16 cellular contexts compared by ENCODE assay signal in the genomic region with DNA sequence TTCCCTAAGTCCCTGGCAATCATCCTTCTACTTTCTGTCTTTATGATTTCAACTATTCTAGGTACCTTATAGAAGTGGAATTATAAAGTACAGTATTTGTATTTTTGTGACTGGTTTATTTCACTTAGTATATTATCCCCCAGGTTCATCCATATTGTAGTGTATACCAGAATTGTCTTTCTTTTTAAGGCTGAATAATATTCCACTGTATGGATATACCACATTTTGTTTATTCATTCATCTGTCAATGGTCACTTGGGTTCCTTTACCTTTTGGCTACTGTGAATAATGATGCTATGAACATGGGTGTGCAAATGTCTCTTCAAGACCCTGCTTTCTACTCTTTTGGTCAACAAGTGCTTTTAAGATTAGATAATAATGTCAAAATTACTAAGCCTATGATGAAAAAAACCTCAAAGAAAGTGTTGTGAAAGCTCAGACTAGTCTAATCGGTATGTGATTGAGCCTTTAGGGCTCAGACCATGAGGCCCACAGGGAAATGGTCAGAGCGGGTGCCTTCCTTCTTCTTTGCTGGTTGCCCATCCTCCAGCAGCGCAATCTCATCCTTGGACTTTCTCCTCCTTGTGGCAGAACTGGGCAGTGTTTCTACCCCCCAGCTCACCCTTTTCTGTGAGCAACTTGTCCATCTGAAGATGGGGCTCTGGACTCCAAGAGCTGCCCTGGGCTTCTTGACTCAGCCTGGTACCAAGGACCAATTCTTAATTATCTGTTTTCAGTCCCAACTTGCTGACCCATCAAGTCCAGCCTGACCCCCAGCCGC.
DNase-seq lines count a peak whose midpoint lies in the region; ATAC-seq, FAIRE-seq and TF ChIP-seq lines count a peak whose summit lies in the region.
"Had no signal": no experiment of that assay in that cellular context is flagged by ENCODE, and none has a peak within 500 bp of the region (broad histone marks: within the 10 kb centered on the region; RNA-seq: fewer than 3 reads in every experiment).

No MANE protein-coding gene starts in this region.

- H3K36me3 ChIP-seq in HepG2 (replicated peaks in 1 of 2; ENCODE audit: control insufficient read depth in 1 of 2, insufficient read depth in 2 of 2, low read length in 2 of 2) (no peaks in the 10 kb centered on the region), right lobe of liver (no peaks in the 10 kb centered on the region), thyroid gland (no peaks in the 10 kb centered on the region)
- H3K36me3 ChIP-seq: colonic mucosa had no signal

- H3K9ac ChIP-seq in HepG2 (ENCODE audit: insufficient read depth, low read depth, low read length), result no peak overlapping the region

- H3K79me2 ChIP-seq in HepG2 (ENCODE audit: insufficient read depth, low read length), result no peaks in the 10 kb centered on the region

- no peaks in the 10 kb centered on the region for H4K20me1 ChIP-seq in HepG2 (ENCODE audit: insufficient read depth, low read length)

- WGBS in HepG2 (ENCODE audit: low lambda C conversion rate), result 23% methylated on average over 4 of the region's 4 CpGs
- 77% methylated on average over 3 of the region's 4 CpGs for WGBS in right lobe of liver (ENCODE audit: insufficient coverage, low coverage, low lambda C conversion rate, missing lambda C conversion rate)
- WGBS in thyroid gland, 2 donors, result 93 to 95% methylated on average over 4 of the region's 4 CpGs

- peak; percentile 42 for TF ChIP-seq CTCF in HepG2 (CRISPR knock-in tag; IDR thresholded peaks at IDR 0.05)
- TF ChIP-seq CTCF in right lobe of liver (IDR thresholded peaks at IDR 0.05), result no peak
- TF ChIP-seq CTCF in thyroid gland (IDR thresholded peaks at IDR 0.05), result no peak

- no peak overlapping the region for H2AFZ ChIP-seq in HepG2 (ENCODE audit: low read length)

- CTCF ChIA-PET in HepG2 (lab: Yijun Ruan, JAX; ENCODE audit: low intra/inter-chr PET ratio, low total read pairs), result interaction anchor here (0.7 to 1.4 kb wide), 2 partner anchors 262 to 985 kb away, joined by 3 to 4 read pairs; no protein-coding TSS in a partner anchor

- in situ Hi-C loops in HepG2 (cut with HindIII; ENCODE audit: extremely low pct_ligation_motif_present, low pct_unique_long_range_greater_than_20kb), result no loop called here

- TF ChIP-seq POLR2A in HepG2 (IDR thresholded peaks at IDR 0.05; ENCODE audit: insufficient read depth in 1 of 2, low read depth in 2 of 2, low read length in 2 of 2) (no peak), right lobe of liver (IDR thresholded peaks at IDR 0.05) (no peak), thyroid gland (IDR thresholded peaks at IDR 0.05) (no peak)

- H3K27ac ChIP-seq in HepG2 (ENCODE audit: extremely low read length, insufficient read depth, low read length) (no peak overlapping the region), right lobe of liver (no peak overlapping the region), thyroid gland (no peak overlapping the region)
- H3K27ac ChIP-seq: colonic mucosa had no signal

- ATAC-seq in HepG2 (peak; percentile 73), right lobe of liver (no peak)

- H3K4me1 ChIP-seq in HepG2 (ENCODE audit: insufficient read depth, low read length), result no peaks in the 10 kb centered on the region
- H3K4me1 ChIP-seq in right lobe of liver, result no peaks in the 10 kb centered on the region
- H3K4me1 ChIP-seq in thyroid gland, result no peaks in the 10 kb centered on the region
- H3K4me1 ChIP-seq: colonic mucosa had no signal

- TF ChIP-seq RAD21 in HepG2 (CRISPR knock-in tag; IDR thresholded peaks at IDR 0.05), result no peak

- BruUV-seq in HepG2 (replicated peaks; lab: Mats Ljungman, UMichigan), result no TSS peak

- H3K4me2 ChIP-seq in HepG2 (ENCODE audit: low read depth, low read length), result no peak overlapping the region

- no peak for TF ChIP-seq EP300 in HepG2 (IDR thresholded peaks at IDR 0.05; ENCODE audit: low read depth in 2 of 2, low read length in 2 of 2)
- no peak for TF ChIP-seq EP300 in HepG2 (CRISPR knock-in tag; IDR thresholded peaks at IDR 0.05; ENCODE audit: borderline replicate concordance)

- POLR2A ChIA-PET in HepG2 (lab: Yijun Ruan, JAX), result no interaction called here

- peak; percentile 3 for DNase-seq in HepG2 (ENCODE audit: low spot score)
- no peak for DNase-seq in right lobe of liver
- DNase-seq in NAMALWA (ENCODE audit: low spot score), result peak; percentile 7
- peak; percentile 19 for DNase-seq in dermis blood vessel endothelial cell
- peak; percentile 25 for DNase-seq in stimulated activated CD8-positive, alpha-beta memory T cell treated with anti-CD3 and anti-CD28 coated beads, Interleukin-4, amount 100 ng/mL, for 48 hours
- no peak for DNase-seq in NCI-H1048 (lab: John Stamatoyannopoulos, UW)
- no peak for DNase-seq in DMS79 (lab: John Stamatoyannopoulos, UW)
- no peak for DNase-seq in thyroid gland
- DNase-seq: activated naive CD8-positive, alpha-beta T cell treated with anti-CD3 and anti-CD28 coated beads for 36 hours; colonic mucosa; GF-D8; kidney; NCI-H1092 treated with DMSO at 0.1 percent for 48 hours; NCI-H345; T1000 had no signal

- H3K9me3 ChIP-seq in HepG2 (ENCODE audit: low read length), result no peaks in the 10 kb centered on the region
- no peaks in the 10 kb centered on the region for H3K9me3 ChIP-seq in right lobe of liver
- H3K9me3 ChIP-seq in thyroid gland, result no peaks in the 10 kb centered on the region
- H3K9me3 ChIP-seq: colonic mucosa had no signal

- intact Hi-C loops in HepG2 (cut with micrococcal nuclease; ENCODE audit: unreplicated experiment), result loop anchor here (1.0 kb wide), 1 partner anchor 263 kb away; no protein-coding TSS in a partner anchor
- intact Hi-C loops in right lobe of liver (cut with DNase I), result no loop called here
- intact Hi-C loops in thyroid gland (cut with DNase I), result no loop called here

- FAIRE-seq in HepG2 (lab: Jason Lieb, UNC), result no peak
- FAIRE-seq: kidney, urothelium cell line had no signal

- H3K4me3 ChIP-seq in HepG2 (replicated peaks in 1 of 3; ENCODE audit: insufficient read depth in 1 of 3, low read depth in 2 of 3, low read length in 3 of 3) (no peak overlapping the region), right lobe of liver (no peak overlapping the region), thyroid gland (replicated peaks in 1 of 3) (no peak overlapping the region)
- H3K4me3 ChIP-seq: colonic mucosa had no signal

- H3K27me3 ChIP-seq in HepG2 (ENCODE audit: control insufficient read depth in 1 of 2, insufficient read depth in 2 of 2, low read length in 2 of 2) (peaks cover 0 to 22% of the 10 kb centered on the region in 2 experiments; a peak in 3 of 5 replicates), right lobe of liver (no peaks in the 10 kb centered on the region), thyroid gland (no peaks in the 10 kb centered on the region)
- H3K27me3 ChIP-seq: colonic mucosa had no signal

TF ChIP-seq in HepG2, 621 proteins besides CTCF, POLR2A, EP300 and RAD21:
- TF ChIP-seq STAG1 (CRISPR knock-in tag; IDR thresholded peaks at IDR 0.05) (peak; percentile 33), ZFP36L2 (CRISPR knock-in tag; IDR thresholded peaks at IDR 0.05) (no peak), ZBTB20 (CRISPR knock-in tag; IDR thresholded peaks at IDR 0.05; ENCODE audit: borderline replicate concordance, low read depth) (no peak)

Comparison
In these comparisons a context has a peak if more than half of its experiments do, and no peak if none do; other contexts are left out.
1. DNase-seq: peak in HepG2 (single experiment), NAMALWA (single experiment), dermis blood vessel endothelial cell (single experiment) and stimulated activated CD8-positive, alpha-beta memory T cell treated with anti-CD3 and anti-CD28 coated beads, Interleukin-4, amount 100 ng/mL, for 48 hours (single experiment); none in right lobe of liver (0 of 3), NCI-H1048 (single experiment), DMS79 (single experiment) and thyroid gland (0 of 2).